16 cellular contexts compared by ENCODE assay signal in the genomic region with DNA sequence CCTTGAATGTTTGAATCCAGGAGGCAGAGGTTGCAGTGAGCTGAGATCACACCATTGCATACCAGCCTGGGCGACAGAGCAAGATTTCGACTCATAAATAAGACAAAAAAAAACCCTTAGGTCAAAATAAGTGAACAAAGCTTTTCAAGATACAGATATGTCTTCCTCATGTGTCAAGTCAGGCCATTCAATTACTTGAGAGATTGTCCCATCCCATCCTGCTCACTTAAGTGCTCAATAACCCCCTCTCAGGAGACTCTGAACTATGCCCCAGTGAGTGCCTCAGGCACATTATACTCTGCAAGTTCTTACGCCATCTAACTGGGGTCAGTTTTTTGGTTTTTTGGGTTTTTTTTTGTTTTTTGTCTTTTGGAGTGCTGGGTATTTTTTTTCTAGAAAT. TPM values are rescaled to one million over a fixed set of nuclear protein-coding genes. Genes with fewer than 3 reads are reported as not detected.
DNase-seq lines count a peak whose midpoint lies in the region; ATAC-seq and TF ChIP-seq lines count a peak whose summit lies in the region.
"Had no signal": no experiment of that assay in that cellular context is flagged by ENCODE, and none has a peak within 500 bp of the region (broad histone marks: within the 10 kb centered on the region; RNA-seq: fewer than 3 reads in every experiment).

No MANE protein-coding gene starts in this region.

- peak overlapping the region; percentile 94 to 100 (median 96) for H3K27ac ChIP-seq in transverse colon

- intact Hi-C loops in natural killer cell (cut with micrococcal nuclease) = loop anchor here (5.0 kb wide), 1 partner anchor 295 kb away; a partner anchor contains a TSS
- intact Hi-C loops in transverse colon (cut with DNase I; ENCODE audit: low total_unique reads) = no loop called here

- no peak for TF ChIP-seq EP300 in transverse colon (IDR thresholded peaks at IDR 0.05; ENCODE audit: low read depth)

- H3K4me1 Mint-ChIP-seq in natural killer cell (peaks cover 54 to 55% of the 10 kb centered on the region in 2 donors), T-helper 17 cell (peaks cover 23% of the 10 kb centered on the region)
- H3K4me1 Mint-ChIP-seq in natural killer cell treated with Interleukin-12 subunit alpha and Interleukin-12 subunit beta and Interleukin-15 and Interleukin-18, amount 100 ng/mL, for 72 hours (ENCODE audit: low read depth in 2 of 2) = peaks cover 27 to 36% of the 10 kb centered on the region in 2 donors

- no peaks in the 10 kb centered on the region for H3K27me3 ChIP-seq in transverse colon

- peak overlapping the region; percentile 21 for H3K4me3 Mint-ChIP-seq in natural killer cell
- no peak overlapping the region for H3K4me3 Mint-ChIP-seq in natural killer cell treated with Interleukin-12 subunit alpha and Interleukin-12 subunit beta and Interleukin-15 and Interleukin-18, amount 100 ng/mL, for 72 hours
- H3K4me3 Mint-ChIP-seq in T-helper 17 cell = no peak overlapping the region
- H3K4me3 Mint-ChIP-seq: dendritic cell treated with granulocyte-macrophage colony-stimulating factor and Interleukin-4, amounts not matched to agents 40 ng/mL and 50 ng/mL, for 4 days had no signal

- no peaks in the 10 kb centered on the region for H3K36me3 Mint-ChIP-seq in natural killer cell
- H3K36me3 Mint-ChIP-seq in natural killer cell treated with Interleukin-12 subunit alpha and Interleukin-12 subunit beta and Interleukin-15 and Interleukin-18, amount 100 ng/mL, for 72 hours = peaks cover 25% of the 10 kb centered on the region
- H3K36me3 Mint-ChIP-seq in T-helper 17 cell (ENCODE audit: low read depth) = peaks cover 2% of the 10 kb centered on the region

- no peak overlapping the region for H3K4me3 ChIP-seq in transverse colon

- TF ChIP-seq CTCF in natural killer cell (IDR thresholded peaks at IDR 0.05) (no peak), transverse colon (IDR thresholded peaks at IDR 0.05) (no peak)

- H3K9me3 ChIP-seq in T-helper 17 cell (ENCODE audit: control insufficient read depth, low read length, poor library complexity, severe bottlenecking) (no peaks in the 10 kb centered on the region), transverse colon (no peaks in the 10 kb centered on the region)

- H3K27ac Mint-ChIP-seq in natural killer cell (peak overlapping the region; percentile 96 to 99), T-helper 17 cell (peak overlapping the region; percentile 98)
- H3K27ac Mint-ChIP-seq in natural killer cell treated with Interleukin-12 subunit alpha and Interleukin-12 subunit beta and Interleukin-15 and Interleukin-18, amount 100 ng/mL, for 72 hours = no peak overlapping the region
- H3K27ac Mint-ChIP-seq: activated naive CD8-positive, alpha-beta T cell treated with anti-CD3 and anti-CD28 coated beads, Interleukin-2, amount 50 U/mL, for 24 hours; dendritic cell treated with granulocyte-macrophage colony-stimulating factor and Interleukin-4, amounts not matched to agents 40 ng/mL and 50 ng/mL, for 4 days had no signal

- WGBS in transverse colon (ENCODE audit: low coverage in 1 of 2), 2 donors = 49 to 64% methylated on average over 3 of the region's 3 CpGs

- H3K27me3 Mint-ChIP-seq in natural killer cell (ENCODE audit: low read depth in 2 of 2) (no peaks in the 10 kb centered on the region), T-helper 17 cell (no peaks in the 10 kb centered on the region)
- H3K27me3 Mint-ChIP-seq in natural killer cell treated with Interleukin-12 subunit alpha and Interleukin-12 subunit beta and Interleukin-15 and Interleukin-18, amount 100 ng/mL, for 72 hours = no peaks in the 10 kb centered on the region
- H3K27me3 Mint-ChIP-seq: activated naive CD8-positive, alpha-beta T cell treated with anti-CD3 and anti-CD28 coated beads, Interleukin-2, amount 50 U/mL, for 24 hours; dendritic cell treated with granulocyte-macrophage colony-stimulating factor and Interleukin-4, amounts not matched to agents 40 ng/mL and 50 ng/mL, for 4 days had no signal

- DNase-seq in natural killer cell (no peak), T-helper 17 cell (no peak), kidney tubule cell (ENCODE audit: low spot score) (peak; percentile 45), transverse colon (no peak), GM19238 (ENCODE audit: insufficient read length, low spot score) (no peak)
- DNase-seq in natural killer cell treated with Interleukin-12 subunit alpha and Interleukin-12 subunit beta and Interleukin-15 and Interleukin-18, amount 100 ng/mL, for 72 hours (ENCODE audit: low spot score) = no peak
- DNase-seq in stimulated activated CD4-positive, alpha-beta T cell treated with anti-CD3 and anti-CD28 coated beads, Interleukin-15, amount 100 ng/mL, for 24 hours = no peak
- DNase-seq in activated effector memory CD4-positive, alpha-beta T cell treated with anti-CD3 and anti-CD28 coated beads, Interleukin-2, amount 50 U/mL, for 16 hours = no peak
- DNase-seq: activated CD4-positive, CD25-positive, alpha-beta regulatory T cell; activated naive CD8-positive, alpha-beta T cell treated with anti-CD3 and anti-CD28 coated beads, Interleukin-2, amount 50 U/mL, for 24 hours; DMS53; hypothalamus; KBM-7; NCI-H1436 treated with DMSO at 0.1 percent for 48 hours; NCI-H510A treated with DMSO at 0.1 percent for 48 hours had no signal

- no peak for ATAC-seq in natural killer cell
- ATAC-seq in natural killer cell treated with Interleukin-12 subunit alpha and Interleukin-12 subunit beta and Interleukin-15 and Interleukin-18, amount 100 ng/mL, for 72 hours = no peak
- ATAC-seq in T-helper 17 cell = no peak
- ATAC-seq: activated naive CD8-positive, alpha-beta T cell treated with anti-CD3 and anti-CD28 coated beads, Interleukin-2, amount 50 U/mL, for 24 hours had no signal

- no peaks in the 10 kb centered on the region for H3K9me3 Mint-ChIP-seq in natural killer cell
- H3K9me3 Mint-ChIP-seq in natural killer cell treated with Interleukin-12 subunit alpha and Interleukin-12 subunit beta and Interleukin-15 and Interleukin-18, amount 100 ng/mL, for 72 hours = no peaks in the 10 kb centered on the region

- peaks cover 0 to 18% (median 6%) of the 10 kb centered on the region in 4 donors for H3K36me3 ChIP-seq in transverse colon

- TF ChIP-seq POLR2A in transverse colon (IDR thresholded peaks at IDR 0.05) = no peak

- in situ Hi-C loops in transverse colon (cut with MboI; ENCODE audit: low pct_ligation_motif_present in 1 of 4, low pct_unique_long_range_greater_than_20kb in 1 of 4, low sequenced_read_pairs in 3 of 4) = no loop called here

- H3K4me1 ChIP-seq in transverse colon = peaks cover 20 to 59% (median 35%) of the 10 kb centered on the region in 4 donors

RNA-seq across cellular contexts. Expression of a gene that starts 2.6 kb away (rescaled TPM):
- total RNA-seq in natural killer cell = 100 to 1,000 TPM in 1 of 3 donors, 10 to 100 TPM in 2; 92.3 to 144 (median 96.7) TPM
- total RNA-seq in natural killer cell treated with Interleukin-12 subunit alpha and Interleukin-12 subunit beta and Interleukin-15 and Interleukin-18, amount 100 ng/mL, for 72 hours = 10 to 100 TPM; 37.0 to 38.2 TPM
- 10 to 100 TPM; 52.9 to 65.6 TPM for total RNA-seq in T-helper 17 cell
- total RNA-seq in transverse colon = 100 to 1,000 TPM in 3 of 4 donors, 10 to 100 TPM in 1; 93.9 to 236 (median 157) TPM

Comparison
In these comparisons a context has a peak if more than half of its experiments do, and no peak if none do; other contexts are left out.
1. H3K27ac Mint-ChIP-seq: peak in natural killer cell (2 of 2) and T-helper 17 cell (single experiment); none in natural killer cell treated with Interleukin-12 subunit alpha and Interleukin-12 subunit beta and Interleukin-15 and Interleukin-18, amount 100 ng/mL, for 72 hours (0 of 2).